Comparison of ENCODE assay signal across 1 cellular context in genomic region chr19:7346488-7346971, GRCh38.
TF ChIP-seq lines count a peak whose summit lies in the region.

No MANE protein-coding gene starts in this region.

TF ChIP-seq in SK-N-SH treated with all-trans-retinoic acid at 6 μM for 48 hours, 23 proteins besides CTCF, POLR2A, EP300 and RAD21:
- TF ChIP-seq CREB5 (CRISPR knock-in tag; IDR thresholded peaks at IDR 0.05; ENCODE audit: low read depth) = no peak
- no peak for TF ChIP-seq ZNF565 (CRISPR knock-in tag; conservative IDR thresholded peaks at IDR 0.05; ENCODE audit: low read depth)
- TF ChIP-seq OSR1 (CRISPR knock-in tag; IDR thresholded peaks at IDR 0.05) = no peak
- TF ChIP-seq SNAI2 (CRISPR knock-in tag; IDR thresholded peaks at IDR 0.05) = no peak
- TF ChIP-seq BACH2 (CRISPR knock-in tag; IDR thresholded peaks at IDR 0.05; ENCODE audit: borderline replicate concordance) = no peak
- TF ChIP-seq, protein P1, sequence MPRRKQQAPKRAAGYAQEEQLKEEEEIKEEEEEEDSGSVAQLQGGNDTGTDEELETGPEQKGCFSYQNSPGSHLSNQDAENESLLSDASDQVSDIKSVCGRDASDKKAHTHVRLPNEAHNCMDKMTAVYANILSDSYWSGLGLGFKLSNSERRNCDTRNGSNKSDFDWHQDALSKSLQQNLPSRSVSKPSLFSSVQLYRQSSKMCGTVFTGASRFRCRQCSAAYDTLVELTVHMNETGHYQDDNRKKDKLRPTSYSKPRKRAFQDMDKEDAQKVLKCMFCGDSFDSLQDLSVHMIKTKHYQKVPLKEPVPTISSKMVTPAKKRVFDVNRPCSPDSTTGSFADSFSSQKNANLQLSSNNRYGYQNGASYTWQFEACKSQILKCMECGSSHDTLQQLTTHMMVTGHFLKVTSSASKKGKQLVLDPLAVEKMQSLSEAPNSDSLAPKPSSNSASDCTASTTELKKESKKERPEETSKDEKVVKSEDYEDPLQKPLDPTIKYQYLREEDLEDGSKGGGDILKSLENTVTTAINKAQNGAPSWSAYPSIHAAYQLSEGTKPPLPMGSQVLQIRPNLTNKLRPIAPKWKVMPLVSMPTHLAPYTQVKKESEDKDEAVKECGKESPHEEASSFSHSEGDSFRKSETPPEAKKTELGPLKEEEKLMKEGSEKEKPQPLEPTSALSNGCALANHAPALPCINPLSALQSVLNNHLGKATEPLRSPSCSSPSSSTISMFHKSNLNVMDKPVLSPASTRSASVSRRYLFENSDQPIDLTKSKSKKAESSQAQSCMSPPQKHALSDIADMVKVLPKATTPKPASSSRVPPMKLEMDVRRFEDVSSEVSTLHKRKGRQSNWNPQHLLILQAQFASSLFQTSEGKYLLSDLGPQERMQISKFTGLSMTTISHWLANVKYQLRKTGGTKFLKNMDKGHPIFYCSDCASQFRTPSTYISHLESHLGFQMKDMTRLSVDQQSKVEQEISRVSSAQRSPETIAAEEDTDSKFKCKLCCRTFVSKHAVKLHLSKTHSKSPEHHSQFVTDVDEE (CRISPR knock-in tag; IDR thresholded peaks at IDR 0.05) = no peak
- TF ChIP-seq, protein P2, sequence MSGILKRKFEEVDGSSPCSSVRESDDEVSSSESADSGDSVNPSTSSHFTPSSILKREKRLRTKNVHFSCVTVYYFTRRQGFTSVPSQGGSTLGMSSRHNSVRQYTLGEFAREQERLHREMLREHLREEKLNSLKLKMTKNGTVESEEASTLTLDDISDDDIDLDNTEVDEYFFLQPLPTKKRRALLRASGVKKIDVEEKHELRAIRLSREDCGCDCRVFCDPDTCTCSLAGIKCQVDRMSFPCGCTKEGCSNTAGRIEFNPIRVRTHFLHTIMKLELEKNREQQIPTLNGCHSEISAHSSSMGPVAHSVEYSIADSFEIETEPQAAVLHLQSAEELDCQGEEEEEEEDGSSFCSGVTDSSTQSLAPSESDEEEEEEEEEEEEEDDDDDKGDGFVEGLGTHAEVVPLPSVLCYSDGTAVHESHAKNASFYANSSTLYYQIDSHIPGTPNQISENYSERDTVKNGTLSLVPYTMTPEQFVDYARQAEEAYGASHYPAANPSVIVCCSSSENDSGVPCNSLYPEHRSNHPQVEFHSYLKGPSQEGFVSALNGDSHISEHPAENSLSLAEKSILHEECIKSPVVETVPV (CRISPR knock-in tag; IDR thresholded peaks at IDR 0.05) = no peak
- TF ChIP-seq ISL1 (CRISPR knock-in tag; IDR thresholded peaks at IDR 0.05) = no peak
- no peak for TF ChIP-seq TCF4 (CRISPR knock-in tag; IDR thresholded peaks at IDR 0.05; ENCODE audit: borderline replicate concordance)
- TF ChIP-seq CSDC2 (CRISPR knock-in tag; IDR thresholded peaks at IDR 0.05) = no peak
- TF ChIP-seq ZNF8 (CRISPR knock-in tag; IDR thresholded peaks at IDR 0.05) = no peak
- TF ChIP-seq ZFP30 (CRISPR knock-in tag; IDR thresholded peaks at IDR 0.05) = no peak
- TF ChIP-seq POU6F1 (CRISPR knock-in tag; IDR thresholded peaks at IDR 0.05; ENCODE audit: borderline replicate concordance, low read depth) = no peak
- TF ChIP-seq, protein P3, sequence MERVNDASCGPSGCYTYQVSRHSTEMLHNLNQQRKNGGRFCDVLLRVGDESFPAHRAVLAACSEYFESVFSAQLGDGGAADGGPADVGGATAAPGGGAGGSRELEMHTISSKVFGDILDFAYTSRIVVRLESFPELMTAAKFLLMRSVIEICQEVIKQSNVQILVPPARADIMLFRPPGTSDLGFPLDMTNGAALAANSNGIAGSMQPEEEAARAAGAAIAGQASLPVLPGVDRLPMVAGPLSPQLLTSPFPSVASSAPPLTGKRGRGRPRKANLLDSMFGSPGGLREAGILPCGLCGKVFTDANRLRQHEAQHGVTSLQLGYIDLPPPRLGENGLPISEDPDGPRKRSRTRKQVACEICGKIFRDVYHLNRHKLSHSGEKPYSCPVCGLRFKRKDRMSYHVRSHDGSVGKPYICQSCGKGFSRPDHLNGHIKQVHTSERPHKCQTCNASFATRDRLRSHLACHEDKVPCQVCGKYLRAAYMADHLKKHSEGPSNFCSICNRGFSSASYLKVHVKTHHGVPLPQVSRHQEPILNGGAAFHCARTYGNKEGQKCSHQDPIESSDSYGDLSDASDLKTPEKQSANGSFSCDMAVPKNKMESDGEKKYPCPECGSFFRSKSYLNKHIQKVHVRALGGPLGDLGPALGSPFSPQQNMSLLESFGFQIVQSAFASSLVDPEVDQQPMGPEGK (CRISPR knock-in tag; IDR thresholded peaks at IDR 0.05; ENCODE audit: borderline replicate concordance) = no peak
- TF ChIP-seq ZFP3 (CRISPR knock-in tag; IDR thresholded peaks at IDR 0.05) = no peak
- no peak for TF ChIP-seq RARB (CRISPR knock-in tag; IDR thresholded peaks at IDR 0.05)
- TF ChIP-seq ZNF70 (CRISPR knock-in tag; IDR thresholded peaks at IDR 0.05) = no peak
